In genomic region chr1:246893205-246893939, GRCh38 we compare ENCODE assay signal across 1 cellular context.
TF ChIP-seq lines count a peak whose summit lies in the region.

No MANE protein-coding gene starts in this region.

TF ChIP-seq in GM12878, 131 proteins besides CTCF, POLR2A, EP300 and RAD21 (continued from another document):
- TF ChIP-seq ZBTB33 (IDR thresholded peaks at IDR 0.05) (no peak), ZBED1 (IDR thresholded peaks at IDR 0.05; ENCODE audit: borderline replicate concordance) (no peak), ATF7 (IDR thresholded peaks at IDR 0.05; ENCODE audit: low read depth) (no peak), JUNB (IDR thresholded peaks at IDR 0.05) (peak; percentile 91), ASH2L (IDR thresholded peaks at IDR 0.05; ENCODE audit: borderline replicate concordance, low read depth) (no peak), TAF1 (IDR thresholded peaks at IDR 0.05; ENCODE audit: borderline replicate concordance, low read depth, low read length) (no peak), EED (IDR thresholded peaks at IDR 0.05; ENCODE audit: low read depth) (no peak), REST (IDR thresholded peaks at IDR 0.05; ENCODE audit: low read depth, low read length) (no peak), IRF5 (IDR thresholded peaks at IDR 0.05; ENCODE audit: borderline replicate concordance) (no peak), MEF2A (IDR thresholded peaks at IDR 0.05; ENCODE audit: insufficient read depth, low read depth, low read length) (peak; percentile 71; the same call in 1 of the 2 replicates), NR2C1 (IDR thresholded peaks at IDR 0.05) (no peak), IRF4 (IDR thresholded peaks at IDR 0.05; ENCODE audit: low read depth, low read length) (0 out of 2 replicates have a peak, but pooled peaks have one; percentile 10), NFIC (IDR thresholded peaks at IDR 0.05; ENCODE audit: low read depth, low read length) (peak; percentile 39; the same call in 1 of the 2 replicates), NFYA (IDR thresholded peaks at IDR 0.05; ENCODE audit: borderline replicate concordance, low read depth, low read length) (no peak)
TF ChIP-seq in GM12878: peak in this region for 5.
